In genomic region chr1:226939439-226940028, GRCh38 we compare ENCODE assay signal across 8 cellular contexts. TPM values are rescaled to one million over a fixed set of nuclear protein-coding genes. Genes with fewer than 3 reads are reported as not detected.
DNase-seq lines count a peak whose midpoint lies in the region; ATAC-seq and TF ChIP-seq lines count a peak whose summit lies in the region.

No MANE protein-coding gene starts in this region.

- peaks cover 0 to 6% (median 0%) of the 10 kb centered on the region in 11 experiments; a peak in 1 of 22 replicates for H3K36me3 ChIP-seq in BLaER1 treated with 17β-estradiol and CSF1 and Interleukin-3, amounts not matched to agents 10 nM and 100 nM
- H3K36me3 ChIP-seq in neuron (ENCODE audit: insufficient read depth, low read length): no peaks in the 10 kb centered on the region
- no peaks in the 10 kb centered on the region for H3K36me3 ChIP-seq in urinary bladder (ENCODE audit: insufficient read depth)

- peak overlapping the region; percentile 76 to 99 (median 97) for H3K27ac ChIP-seq in BLaER1 treated with 17β-estradiol and CSF1 and Interleukin-3, amounts not matched to agents 10 nM and 100 nM
- H3K27ac ChIP-seq in foreskin keratinocyte: peak overlapping the region; percentile 50
- peak overlapping the region; percentile 94 for H3K27ac ChIP-seq in urinary bladder (ENCODE audit: low read depth)

- no peaks in the 10 kb centered on the region for H3K27me3 ChIP-seq in BLaER1 treated with 17β-estradiol and CSF1 and Interleukin-3, amounts not matched to agents 10 nM and 100 nM
- H3K27me3 ChIP-seq in foreskin keratinocyte (no peaks in the 10 kb centered on the region), neuron (ENCODE audit: insufficient read depth, low read length) (no peaks in the 10 kb centered on the region)

- H3K4me1 ChIP-seq in BLaER1 treated with 17β-estradiol and CSF1 and Interleukin-3, amounts not matched to agents 10 nM and 100 nM: peaks cover 49 to 59% (median 54%) of the 10 kb centered on the region in 10 experiments
- H3K4me1 ChIP-seq in foreskin keratinocyte (peaks cover 5% of the 10 kb centered on the region), neuron (ENCODE audit: insufficient read depth, low read length) (peaks cover 25% of the 10 kb centered on the region), urinary bladder (ENCODE audit: insufficient read depth) (no peaks in the 10 kb centered on the region)

- peak; percentile 23 for ATAC-seq in GM18873 (IDR thresholded peaks at IDR 0.05; ENCODE audit: low FRiP score, unreplicated experiment)
- peak; percentile 28 for ATAC-seq in HG03066 (IDR thresholded peaks at IDR 0.05; ENCODE audit: low read depth, unreplicated experiment)
- peak; percentile 10 for ATAC-seq in foreskin keratinocyte

- H3K9me3 ChIP-seq in BLaER1 treated with 17β-estradiol and CSF1 and Interleukin-3, amounts not matched to agents 10 nM and 100 nM (replicated peaks in 1 of 11): peaks cover 17 to 24% (median 19%) of the 10 kb centered on the region in 11 experiments
- H3K9me3 ChIP-seq in neuron (ENCODE audit: low read length): no peaks in the 10 kb centered on the region

- TF ChIP-seq CTCF in foreskin keratinocyte (conservative IDR thresholded peaks at IDR 0.05): no peak

- DNase-seq in NCI-H226 (peak; percentile 8), foreskin keratinocyte (peak; percentile 27 to 53)
- DNase-seq in activated CD8-positive, alpha-beta memory T cell treated with anti-CD3 and anti-CD28 coated beads, Interleukin-2, amount 50 U/mL, for 1 hour (ENCODE audit: extremely low read depth): peak; percentile 33

- whole genome bisulfite sequencing in urinary bladder: under 1% methylated on average over 51 of the region's 51 CpGs

- H3K9ac ChIP-seq in BLaER1 treated with 17β-estradiol and CSF1 and Interleukin-3, amounts not matched to agents 10 nM and 100 nM: peak overlapping the region; percentile 83 to 97 (median 93)

- peak overlapping the region; percentile 90 for H2AFZ ChIP-seq in neuron (ENCODE audit: low read depth, low read length)

- peak overlapping the region; percentile 79 to 98 (median 94) for H3K4me2 ChIP-seq in BLaER1 treated with 17β-estradiol and CSF1 and Interleukin-3, amounts not matched to agents 10 nM and 100 nM

- peaks cover 0 to 26% (median 5%) of the 10 kb centered on the region in 11 experiments; a peak in 9 of 22 replicates for H4K20me1 ChIP-seq in BLaER1 treated with 17β-estradiol and CSF1 and Interleukin-3, amounts not matched to agents 10 nM and 100 nM

- peak overlapping the region; percentile 69 to 87 (median 74) for H3K4me3 ChIP-seq in BLaER1 treated with 17β-estradiol and CSF1 and Interleukin-3, amounts not matched to agents 10 nM and 100 nM
- H3K4me3 ChIP-seq in neuron (ENCODE audit: low read length) (peak overlapping the region; percentile 76), urinary bladder (ENCODE audit: low read depth, low read length) (peak overlapping the region; percentile 52)

RNA-seq across cellular contexts. Expression of gene COQ8A, which starts 0.6 kb away (rescaled TPM):
- total RNA-seq in foreskin keratinocyte: 4.0 and 4.5 TPM in 2 replicates
- polyA plus RNA-seq in foreskin keratinocyte: 3.6 and 4.6 TPM in 2 replicates
- total RNA-seq in urinary bladder: 17.8 TPM
- polyA plus RNA-seq in urinary bladder: 113 TPM

Comparison
In these comparisons a context has a peak if more than half of its experiments do, and no peak if none do; other contexts are left out.
1. Peak in every context shown above with its lines: DNase-seq, ATAC-seq, H3K4me3 ChIP-seq and H3K27ac ChIP-seq.